In genomic region chr2:105771291-105771690, GRCh38 we compare ENCODE assay signal across 8 cellular contexts. TPM values are rescaled to one million over a fixed set of nuclear protein-coding genes. Genes with fewer than 3 reads are reported as not detected.
DNase-seq lines count a peak whose midpoint lies in the region; ATAC-seq and TF ChIP-seq lines count a peak whose summit lies in the region.
"Not testable (repeated sequence)": the region's sequence is repeated elsewhere in the genome, so short reads cannot be mapped to it uniquely, and the experiment has no call there.

No MANE protein-coding gene starts in this region.

- H3K4me1 ChIP-seq in CD4-positive, alpha-beta memory T cell (ENCODE audit: insufficient read depth, low read length), result peaks cover 100% of the 10 kb centered on the region
- H3K4me1 ChIP-seq in spleen (peaks cover 36 to 100% (median 83%) of the 10 kb centered on the region in 6 donors), vagina (peaks cover 55% of the 10 kb centered on the region)

- 75 to 93% (median 87%) methylated on average over 7 of the region's 7 CpGs for WGBS in spleen, 5 donors

- H3K27ac ChIP-seq in CD4-positive, alpha-beta memory T cell (ENCODE audit: low read depth, low read length), result not testable (repeated sequence)
- peak overlapping the region in 7 of 8 donors; percentile 15 to 90 (median 85) for H3K27ac ChIP-seq in spleen
- peak overlapping the region; percentile 7 for H3K27ac ChIP-seq in vagina

- CTCF ChIA-PET in CD4-positive, alpha-beta memory T cell (lab: Charles Lee; ENCODE audit: partially characterized antibody), result interaction anchor here (1.0 to 9.5 kb wide), 7 partner anchors 16 to 811 kb away, joined by 3 to 64 read pairs (median 5); no protein-coding TSS in a partner anchor

- DNase-seq in CD4-positive, alpha-beta memory T cell; chondrocyte (ENCODE audit: low spot score); naive B cell; spleen; vagina (ENCODE audit: extremely low spot score in 2 of 2): not testable (repeated sequence)
- DNase-seq in activated CD4-positive, alpha-beta T cell treated with anti-CD3 and anti-CD28 coated beads for 48 hours, result peak; percentile 1
- DNase-seq in cardiac septum (ENCODE audit: low spot score), result peak; percentile 7

- H3K9me3 ChIP-seq in CD4-positive, alpha-beta memory T cell (ENCODE audit: control insufficient read depth in 1 of 2, low read length in 2 of 2); spleen; vagina: not testable (repeated sequence)

- POLR2A ChIA-PET in CD4-positive, alpha-beta memory T cell (lab: Charles Lee; ENCODE audit: partially characterized antibody), result interaction anchor here (1.2 to 9.9 kb wide), 4 partner anchors 15 to 27 kb away, joined by 3 to 82 read pairs (median 4); no protein-coding TSS in a partner anchor

- ATAC-seq in activated T-helper 17 cell treated with anti-CD3 and anti-CD28 coated beads, Interleukin-2, amount 50 U/mL, for 72 hours (replicated peaks); naive B cell (ENCODE audit: low read depth in 2 of 2): not testable (repeated sequence)

- not testable (repeated sequence) for H3K27me3 Mint-ChIP-seq in CD4-positive, alpha-beta memory T cell; activated T-helper 17 cell treated with anti-CD3 and anti-CD28 coated beads, Interleukin-2, amount 50 U/mL, for 72 hours; chondrocyte (ENCODE audit: low read depth); naive B cell

- not testable (repeated sequence) for TF ChIP-seq POLR2A in spleen (IDR thresholded peaks at IDR 0.05); vagina (IDR thresholded peaks at IDR 0.05)

- peaks cover 76 to 100% (median 91%) of the 10 kb centered on the region in 4 donors for H3K4me1 Mint-ChIP-seq in CD4-positive, alpha-beta memory T cell
- H3K4me1 Mint-ChIP-seq in activated T-helper 17 cell treated with anti-CD3 and anti-CD28 coated beads, Interleukin-2, amount 50 U/mL, for 72 hours, result peaks cover 72% of the 10 kb centered on the region
- peaks cover 41% of the 10 kb centered on the region for H3K4me1 Mint-ChIP-seq in chondrocyte (ENCODE audit: low read depth)
- H3K4me1 Mint-ChIP-seq in naive B cell, result peaks cover 70 to 98% (median 82%) of the 10 kb centered on the region in 3 donors

- TF ChIP-seq CTCF in chondrocyte (IDR thresholded peaks at IDR 0.05); spleen (IDR thresholded peaks at IDR 0.05 in 8 of 11, conservative IDR thresholded peaks at IDR 0.05 in 3 of 11); vagina (IDR thresholded peaks at IDR 0.05): not testable (repeated sequence)

- peaks cover 16% of the 10 kb centered on the region for H3K36me3 ChIP-seq in CD4-positive, alpha-beta memory T cell (ENCODE audit: insufficient read depth, low read length)
- H3K36me3 ChIP-seq in spleen, result peaks cover 0 to 42% (median 3%) of the 10 kb centered on the region in 6 donors
- not testable (repeated sequence) for H3K36me3 ChIP-seq in vagina

- H3K4me3 ChIP-seq in CD4-positive, alpha-beta memory T cell (ENCODE audit: low read length in 2 of 2); spleen; vagina: not testable (repeated sequence)

- H3K4me3 Mint-ChIP-seq in CD4-positive, alpha-beta memory T cell, result peak overlapping the region in 2 of 8 donors; percentile 65 to 80
- peak overlapping the region; percentile 98 for H3K4me3 Mint-ChIP-seq in activated T-helper 17 cell treated with anti-CD3 and anti-CD28 coated beads, Interleukin-2, amount 50 U/mL, for 72 hours
- H3K4me3 Mint-ChIP-seq in chondrocyte (ENCODE audit: unreplicated experiment), result not testable (repeated sequence)
- H3K4me3 Mint-ChIP-seq in naive B cell, result peak overlapping the region in 2 of 8 donors; percentile 27 to 54

- H3K36me3 Mint-ChIP-seq in CD4-positive, alpha-beta memory T cell, result peaks cover 44 to 56% of the 10 kb centered on the region in 2 donors
- H3K36me3 Mint-ChIP-seq in activated T-helper 17 cell treated with anti-CD3 and anti-CD28 coated beads, Interleukin-2, amount 50 U/mL, for 72 hours (ENCODE audit: low read depth), result peaks cover 90% of the 10 kb centered on the region
- H3K36me3 Mint-ChIP-seq in chondrocyte (ENCODE audit: low read depth), result not testable (repeated sequence)
- H3K36me3 Mint-ChIP-seq in naive B cell, result peaks cover 14 to 16% of the 10 kb centered on the region in 2 donors

- peak overlapping the region in 6 of 7 donors; percentile 14 to 95 (median 92) for H3K27ac Mint-ChIP-seq in CD4-positive, alpha-beta memory T cell
- H3K27ac Mint-ChIP-seq in activated T-helper 17 cell treated with anti-CD3 and anti-CD28 coated beads, Interleukin-2, amount 50 U/mL, for 72 hours, result peak overlapping the region; percentile 62
- H3K27ac Mint-ChIP-seq in chondrocyte (ENCODE audit: unreplicated experiment), result peak overlapping the region; percentile 89
- H3K27ac Mint-ChIP-seq in naive B cell, result peak overlapping the region in 5 of 6 donors; percentile 26 to 95 (median 93)

- H3K9me3 Mint-ChIP-seq in CD4-positive, alpha-beta memory T cell; activated T-helper 17 cell treated with anti-CD3 and anti-CD28 coated beads, Interleukin-2, amount 50 U/mL, for 72 hours; chondrocyte (ENCODE audit: low read depth); naive B cell: not testable (repeated sequence)

- H3K27me3 ChIP-seq in CD4-positive, alpha-beta memory T cell (ENCODE audit: insufficient read depth, low read length); spleen (replicated peaks in 1 of 7); vagina: not testable (repeated sequence)

- intact Hi-C loops in CD4-positive, alpha-beta memory T cell (cut with micrococcal nuclease); cardiac septum (cut with DNase I); spleen (cut with DNase I; ENCODE audit: low total_unique reads); vagina (cut with DNase I): not testable (repeated sequence)

RNA-seq across cellular contexts. Expression of gene NCK2, which starts 26.6 kb away (rescaled TPM):
- total RNA-seq in CD4-positive, alpha-beta memory T cell, result 10 to 100 TPM; 98.1 to 98.6 TPM
- polyA plus RNA-seq in CD4-positive, alpha-beta memory T cell, result 10 to 100 TPM; 58.0 to 76.6 TPM
- 10 to 100 TPM; 75.4 to 85.4 TPM for total RNA-seq in activated T-helper 17 cell treated with anti-CD3 and anti-CD28 coated beads, Interleukin-2, amount 50 U/mL, for 72 hours
- 28.6 to 55.5 TPM (median 55.2 TPM) in 3 replicates for total RNA-seq in chondrocyte
- total RNA-seq in cardiac septum, result 33.2 TPM
- 100 to 1,000 TPM in 1 of 6 donors, 10 to 100 TPM in 5; 70.7 to 108 (median 76.7) TPM for polyA plus RNA-seq in naive B cell (ENCODE audit: low read depth in 6 of 6)
- 100 to 1,000 TPM in 2 of 7 donors, 10 to 100 TPM in 5; 50.3 to 106 (median 82.9) TPM for total RNA-seq in spleen
- 10 to 100 TPM; 21.5 to 32.1 (median 30.0) TPM for polyA plus RNA-seq in spleen
- total RNA-seq in vagina, result 45.9 TPM
